8 cellular contexts compared by ENCODE assay signal in the genomic region with DNA sequence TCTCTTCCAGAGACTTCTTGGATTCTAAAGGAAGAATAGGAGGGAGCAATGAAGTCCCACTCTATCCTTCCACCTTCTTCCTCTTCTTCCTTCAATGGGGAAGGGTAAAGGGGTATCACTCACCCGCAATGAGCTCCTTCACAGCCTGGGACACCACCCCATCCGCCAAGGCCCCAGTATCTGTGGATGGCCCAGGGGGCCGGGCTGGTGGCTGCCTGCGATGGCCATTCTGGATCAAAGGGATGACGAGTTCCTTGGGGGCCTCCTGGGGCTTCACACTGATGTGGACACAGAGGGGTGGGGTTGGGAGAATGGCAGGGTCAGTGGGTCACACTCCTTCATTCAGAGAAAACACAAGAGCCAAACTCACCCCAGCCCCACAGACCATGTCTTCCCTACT. TPM values are rescaled to one million over a fixed set of nuclear protein-coding genes. Genes with fewer than 3 reads are reported as not detected.
DNase-seq lines count a peak whose midpoint lies in the region; ATAC-seq and TF ChIP-seq lines count a peak whose summit lies in the region.

No MANE protein-coding gene starts in this region.

- peak overlapping the region; percentile 92 for H3K9ac ChIP-seq in PC-3 (ENCODE audit: low read length)

- POLR2A ChIA-PET in PC-3 (lab: Charles Lee; ENCODE audit: unreplicated experiment): interaction anchor here (0.6 kb wide), 1 partner anchor 425 kb away, joined by 4 read pairs; no protein-coding TSS in a partner anchor

- BruUV-seq in PC-3 (replicated peaks; lab: Mats Ljungman, UMichigan): no TSS peak

- no peaks in the 10 kb centered on the region for H3K27me3 ChIP-seq in DOHH2 (ENCODE audit: control insufficient read depth, low read length)
- H3K27me3 ChIP-seq in PC-3 (ENCODE audit: low read length): no peaks in the 10 kb centered on the region
- no peaks in the 10 kb centered on the region for H3K27me3 ChIP-seq in psoas muscle (ENCODE audit: insufficient read depth in 3 of 3, low read length in 2 of 3)

- TF ChIP-seq CTCF in DOHH2 (IDR thresholded peaks at IDR 0.05; ENCODE audit: low read depth, low read length, poor library complexity, severe bottlenecking) (no peak), PC-3 (conservative IDR thresholded peaks at IDR 0.05; ENCODE audit: low read depth, low read length) (no peak), epithelial cell of esophagus (IDR thresholded peaks at IDR 0.05; ENCODE audit: insufficient read depth, low read depth, low read length, missing control alignments) (no peak), psoas muscle (IDR thresholded peaks at IDR 0.05) (no peak)

- CTCF ChIA-PET in PC-3 (lab: Charles Lee): no interaction called here

- H3K79me2 ChIP-seq in DOHH2 (ENCODE audit: control insufficient read depth, low read length): peaks cover 21% of the 10 kb centered on the region
- H3K79me2 ChIP-seq in PC-3 (ENCODE audit: low read length): peaks cover 24% of the 10 kb centered on the region

- no peak for DNase-seq in PC-3
- DNase-seq in epithelial cell of esophagus (ENCODE audit: low read depth): no peak
- no peak for DNase-seq in psoas muscle
- no peak for DNase-seq in DMS153 (lab: John Stamatoyannopoulos, UW)
- DNase-seq in globus pallidus (ENCODE audit: low spot score): no peak
- DNase-seq in activated CD4-positive, CD25-positive, alpha-beta regulatory T cell (lab: John Stamatoyannopoulos, UW): no peak

- H3K4me3 ChIP-seq in DOHH2 (ENCODE audit: low read length): peak overlapping the region; percentile 95
- peak overlapping the region; percentile 98 for H3K4me3 ChIP-seq in PC-3 (ENCODE audit: low read length)
- peak overlapping the region; percentile 74 for H3K4me3 ChIP-seq in epithelial cell of esophagus (ENCODE audit: low read length)
- H3K4me3 ChIP-seq in psoas muscle: peak overlapping the region; percentile 89

- no peak for ATAC-seq in PC-3
- ATAC-seq in psoas muscle: no peak
- ATAC-seq in GM19467 (IDR thresholded peaks at IDR 0.05; ENCODE audit: unreplicated experiment): no peak

- H3K9me2 ChIP-seq in DOHH2 (replicated peaks; ENCODE audit: control insufficient read depth, low read length): no peaks in the 10 kb centered on the region
- no peaks in the 10 kb centered on the region for H3K9me2 ChIP-seq in PC-3 (replicated peaks; ENCODE audit: low read length)

- H3F3A ChIP-seq in DOHH2 (ENCODE audit: control insufficient read depth, insufficient read depth) (no peaks in the 10 kb centered on the region), PC-3 (ENCODE audit: low read length, unreplicated experiment) (no peaks in the 10 kb centered on the region)

- intact Hi-C loops in PC-3 (cut with micrococcal nuclease): loop anchor here (5.0 kb wide), 1 partner anchor 40 kb away; the partner anchor contains the start of gene MAGIX
- intact Hi-C loops in psoas muscle (cut with DNase I): loop anchor here in 1 of 2 donors (5.0 kb wide), 1 partner anchor 40 kb away; the partner anchor contains the start of gene MAGIX

- H4K20me1 ChIP-seq in DOHH2 (ENCODE audit: control insufficient read depth, insufficient read depth, low read depth, low read length): no peaks in the 10 kb centered on the region
- no peaks in the 10 kb centered on the region for H4K20me1 ChIP-seq in PC-3 (ENCODE audit: low read length)

- H3K9me3 ChIP-seq in DOHH2 (ENCODE audit: control insufficient read depth, insufficient read depth, low read length) (no peaks in the 10 kb centered on the region), PC-3 (ENCODE audit: low read length) (no peaks in the 10 kb centered on the region), psoas muscle (no peaks in the 10 kb centered on the region)

- no peak overlapping the region for H2AFZ ChIP-seq in PC-3 (ENCODE audit: low read length)

- H3K4me1 ChIP-seq in DOHH2 (ENCODE audit: control insufficient read depth, low read length) (peaks cover 12% of the 10 kb centered on the region), PC-3 (ENCODE audit: insufficient read depth, low read length) (peaks cover 6% of the 10 kb centered on the region; the same call in 1 of the 2 replicates), psoas muscle (peaks cover 5% of the 10 kb centered on the region)

- peak overlapping the region; percentile 83 for H3K4me2 ChIP-seq in DOHH2 (ENCODE audit: low read length)
- peak overlapping the region; percentile 86 for H3K4me2 ChIP-seq in PC-3 (ENCODE audit: low read length)

- WGBS in psoas muscle, 3 donors: 61 to 69% (median 62%) methylated on average over 5 of the region's 5 CpGs

- H3K27ac ChIP-seq in DOHH2 (ENCODE audit: low read depth, low read length) (no peak overlapping the region), PC-3 (ENCODE audit: low read length) (no peak overlapping the region), psoas muscle (no peak overlapping the region)

- peaks cover 13% of the 10 kb centered on the region for H3K36me3 ChIP-seq in DOHH2 (ENCODE audit: control insufficient read depth, low read length)
- peaks cover 7% of the 10 kb centered on the region; the same call in 1 of the 2 replicates for H3K36me3 ChIP-seq in PC-3 (ENCODE audit: low read depth, low read length)
- peaks cover 5 to 44% of the 10 kb centered on the region in 2 donors for H3K36me3 ChIP-seq in psoas muscle (ENCODE audit: insufficient read depth in 1 of 2, low read depth in 1 of 2)

RNA-seq across cellular contexts. Expression of gene GPKOW, which starts 1.0 kb away (rescaled TPM):
- 54.2 TPM in 2 replicates for total RNA-seq in PC-3 (2014; rRNA removed)
- total RNA-seq in psoas muscle: 10 to 100 TPM; 26.7 to 28.8 (median 27.7) TPM
- 10 to 100 TPM; 25.9 to 29.4 (median 26.9) TPM for polyA plus RNA-seq in psoas muscle

RNA-seq across cellular contexts. Expression of gene MAGIX, which starts 40.1 kb away (rescaled TPM):
- total RNA-seq in PC-3 (2014; rRNA removed) (9.3 and 12.5 TPM in 2 replicates), psoas muscle (1 to 10 TPM; 2.9 to 3.7 (median 3.5) TPM)
- polyA plus RNA-seq in psoas muscle: 1 to 10 TPM; 5.2 to 8.0 (median 5.3) TPM

RNA-seq across cellular contexts. Expression of gene WDR45, which starts 42.8 kb away (rescaled TPM):
- total RNA-seq in PC-3 (2014; rRNA removed) (27.2 and 34.8 TPM in 2 replicates), psoas muscle (10 to 100 TPM; 67.3 to 85.7 (median 75.0) TPM)
- 100 to 1,000 TPM in 1 of 3 donors, 10 to 100 TPM in 2; 93.2 to 102 (median 99.4) TPM for polyA plus RNA-seq in psoas muscle

RNA-seq across cellular contexts. Expression of gene PRAF2, which starts 48.7 kb away (rescaled TPM):
- total RNA-seq in PC-3 (2014; rRNA removed) (0.07 and 0.69 TPM in 2 replicates), psoas muscle (1 to 10 TPM; 4.3 to 9.1 (median 6.6) TPM)
- polyA plus RNA-seq in psoas muscle: 10 to 100 TPM in 2 of 3 donors, 1 to 10 TPM in 1; 9.7 to 12.5 (median 11.4) TPM

RNA-seq across cellular contexts. Expression of gene PLP2, which starts 49.2 kb away (rescaled TPM):
- total RNA-seq in PC-3 (2014; rRNA removed) (165 and 171 TPM in 2 replicates), psoas muscle (10 to 100 TPM; 17.8 to 80.7 (median 74.0) TPM)
- 100 to 1,000 TPM in 2 of 3 donors, 10 to 100 TPM in 1; 76.5 to 320 (median 113) TPM for polyA plus RNA-seq in psoas muscle
